15 cellular contexts compared by ENCODE assay signal in the genomic region with DNA sequence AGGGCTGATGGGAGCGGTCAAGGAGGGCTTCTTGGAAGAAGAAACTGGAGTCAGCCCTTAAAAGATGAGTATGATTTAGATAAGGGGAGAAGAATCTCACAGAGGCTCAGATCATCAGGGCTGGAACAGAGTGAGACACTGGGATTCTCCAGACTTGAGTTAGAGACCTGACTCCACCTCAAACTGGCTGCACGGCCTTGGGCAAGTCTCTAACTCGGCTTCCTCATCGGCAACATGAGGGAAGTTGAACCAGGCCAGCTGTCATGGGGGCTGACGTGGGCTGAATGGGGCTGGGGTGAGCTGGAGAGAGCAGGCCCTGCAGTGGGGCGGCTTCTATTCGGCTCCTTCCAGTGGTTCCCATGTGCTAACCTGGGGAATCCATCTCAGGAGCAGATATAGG. TPM values are rescaled to one million over a fixed set of nuclear protein-coding genes. Genes with fewer than 3 reads are reported as not detected.
"Had no signal": no experiment of that assay in that cellular context is flagged by ENCODE, and none has a peak within 500 bp of the region (broad histone marks: within the 10 kb centered on the region; RNA-seq: fewer than 3 reads in every experiment).

No MANE protein-coding gene starts in this region.

- H3K27ac ChIP-seq: epithelial cell of prostate, parathyroid adenoma had no signal

- H3K9ac ChIP-seq: parathyroid adenoma had no signal

- ATAC-seq: effector memory CD8-positive, alpha-beta T cell; naive thymus-derived CD4-positive, alpha-beta T cell; stimulated activated naive B cell treated with anti-CD40 and anti-IgM and Interleukin-4, amounts not matched to agents 10 μg/mL and 1 μg/mL and 100 μg/mL, for 72 hours; T-helper 17 cell; WTC11 had no signal

- H3K4me1 ChIP-seq: parathyroid adenoma had no signal

- DNase-seq: activated CD4-positive, alpha-beta memory T cell treated with anti-CD3 and anti-CD28 coated beads, Interleukin-2, amount 10 ng/mL, durations not matched to agents 7 days and 5 days; activated CD4-positive, alpha-beta T cell treated with anti-CD3 and anti-CD28 coated beads for 4 hours; activated effector memory CD4-positive, alpha-beta T cell treated with Interleukin-2 at 50 U/mL for 16 hours; activated T-cell treated with anti-CD3 and anti-CD28 coated beads, Interleukin-2, amount 50 U/mL, for 24 hours; effector memory CD8-positive, alpha-beta T cell; left cardiac atrium; mammary epithelial cell; naive thymus-derived CD4-positive, alpha-beta T cell; retina; stimulated activated CD4-positive, alpha-beta T cell treated with anti-CD3 and anti-CD28 coated beads, Interleukin-4, amount 100 ng/mL, for 1 hour; stimulated activated naive B cell treated with anti-CD40 and anti-IgM and Interleukin-4, amounts not matched to agents 10 μg/mL and 1 μg/mL and 100 μg/mL, for 72 hours; T-helper 17 cell had no signal

- H3K79me2 ChIP-seq: parathyroid adenoma had no signal

- H2AFZ ChIP-seq: parathyroid adenoma had no signal

RNA-seq across cellular contexts. Expression of a gene that starts 2.5 kb away (rescaled TPM):
- total RNA-seq: activated CD4-positive, alpha-beta memory T cell treated with anti-CD3 and anti-CD28 coated beads, Interleukin-2, amount 10 ng/mL, durations not matched to agents 7 days and 5 days; mammary epithelial cell; T-helper 17 cell had no signal
- polyA plus RNA-seq: mammary epithelial cell; naive thymus-derived CD4-positive, alpha-beta T cell had no signal

RNA-seq across cellular contexts. Expression of a gene that starts 7.1 kb away (rescaled TPM):
- total RNA-seq: activated CD4-positive, alpha-beta memory T cell treated with anti-CD3 and anti-CD28 coated beads, Interleukin-2, amount 10 ng/mL, durations not matched to agents 7 days and 5 days; mammary epithelial cell; T-helper 17 cell had no signal
- polyA plus RNA-seq: mammary epithelial cell; naive thymus-derived CD4-positive, alpha-beta T cell had no signal

RNA-seq across cellular contexts. Expression of a gene that starts 9.5 kb away (rescaled TPM):
- total RNA-seq: activated CD4-positive, alpha-beta memory T cell treated with anti-CD3 and anti-CD28 coated beads, Interleukin-2, amount 10 ng/mL, durations not matched to agents 7 days and 5 days; mammary epithelial cell; T-helper 17 cell had no signal
- polyA plus RNA-seq: mammary epithelial cell; naive thymus-derived CD4-positive, alpha-beta T cell had no signal
